Comparison of ENCODE assay signal across 8 cellular contexts in the genomic region with DNA sequence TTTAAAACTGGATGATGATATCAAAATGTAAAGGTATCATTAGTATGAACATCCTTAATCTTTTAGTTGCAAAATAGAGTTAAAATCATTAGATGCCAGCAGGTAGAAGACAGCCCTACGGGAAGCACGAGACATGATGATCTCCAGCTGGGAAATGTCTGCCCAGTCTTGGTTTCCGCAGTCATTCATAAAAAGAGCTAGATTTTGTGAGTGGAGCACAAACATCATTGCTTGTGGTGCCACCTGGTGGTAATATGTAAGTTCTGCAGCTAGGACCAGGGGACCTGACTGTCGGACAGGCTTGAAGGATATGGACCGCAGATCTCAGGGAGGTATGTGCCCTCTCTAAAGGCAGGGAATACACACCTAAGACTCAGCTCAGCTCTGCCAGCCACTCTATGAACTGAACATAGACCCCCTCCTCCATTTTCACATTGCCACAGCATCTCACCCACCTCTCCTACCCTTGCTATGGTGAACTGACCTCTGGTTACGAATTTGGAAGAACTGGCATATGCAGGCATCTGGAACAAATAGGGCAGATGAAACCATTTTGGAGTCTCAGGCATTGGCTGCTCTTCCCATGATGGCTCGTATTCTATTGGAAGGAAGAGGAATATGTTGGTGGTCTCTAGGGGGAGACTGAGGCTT. TPM values are rescaled to one million over a fixed set of nuclear protein-coding genes. Genes with fewer than 3 reads are reported as not detected.
DNase-seq lines count a peak whose midpoint lies in the region; ATAC-seq and TF ChIP-seq lines count a peak whose summit lies in the region.

No MANE protein-coding gene starts in this region.

- TF ChIP-seq CTCF in WI38 (IDR thresholded peaks at IDR 0.05; ENCODE audit: low read depth, low read length) = peak; percentile 65

- DNase-seq in EH (ENCODE audit: low read depth) (peak; percentile 82), NCI-H345 (lab: John Stamatoyannopoulos, UW) (peak; percentile 87), cerebellar nuclear complex (lab: John Stamatoyannopoulos, UW) (peak; percentile 19 to 77), left colon (peak; percentile 60)
- DNase-seq in stimulated activated CD8-positive, alpha-beta memory T cell treated with anti-CD3 and anti-CD28 coated beads, Interleukin-4, amount 100 ng/mL, for 4 hours (ENCODE audit: low read depth in 2 of 2, low spot score in 1 of 2) = peak; percentile 23 to 39

- intact Hi-C loops in left colon (cut with DNase I, micrococcal nuclease) = loop anchor here in 1 of 2 donors (10.0 kb wide), 2 partner anchors 178 to 278 kb away; partner anchors contain the start of gene DYRK3

- H3K4me3 ChIP-seq in WI38 (ENCODE audit: low read depth, low read length) = no peak overlapping the region

- ATAC-seq in HG02798 (IDR thresholded peaks at IDR 0.05; ENCODE audit: poor library complexity, unreplicated experiment) = peak; percentile 64
- peak; percentile 57 for ATAC-seq in left colon
- ATAC-seq in HG02852 (IDR thresholded peaks at IDR 0.05; ENCODE audit: unreplicated experiment) = no peak

RNA-seq across cellular contexts. Expression of gene FCMR, which starts 9.2 kb away (rescaled TPM):
- 1 to 10 TPM; 1.6 to 4.8 TPM for total RNA-seq in left colon

RNA-seq across cellular contexts. Expression of gene IL24, which starts 15.3 kb away (rescaled TPM):
- total RNA-seq in left colon = not detected

RNA-seq across cellular contexts. Expression of gene PIGR, which starts 33.7 kb away (rescaled TPM):
- over 10,000 TPM; 10,148 to 12,746 TPM for total RNA-seq in left colon

RNA-seq across cellular contexts. Expression of gene IL20, which starts 47.1 kb away (rescaled TPM):
- total RNA-seq in left colon = not detected

RNA-seq across cellular contexts. Expression of gene FCAMR, which starts 57.7 kb away (rescaled TPM):
- 1 to 10 TPM in 1 of 2 donors, under 1 TPM in 1; 0.53 to 1.0 TPM for total RNA-seq in left colon

Comparison
In these comparisons a context has a peak if more than half of its experiments do, and no peak if none do; other contexts are left out.
1. DNase-seq: peak in every context shown above with its lines; median percentile 87 in NCI-H345; 82 in EH; 60 in left colon; 48 in cerebellar nuclear complex; 31 in stimulated activated CD8-positive, alpha-beta memory T cell treated with anti-CD3 and anti-CD28 coated beads, Interleukin-4, amount 100 ng/mL, for 4 hours.